Comparison of ENCODE assay signal across 8 cellular contexts in genomic region chr14:101963611-101964296, GRCh38. TPM values are rescaled to one million over a fixed set of nuclear protein-coding genes. Genes with fewer than 3 reads are reported as not detected.
A peak's percentile ranks its signal among the peaks of the same experiment; 100 is the strongest.
DNase-seq lines count a peak whose midpoint lies in the region; ATAC-seq and TF ChIP-seq lines count a peak whose summit lies in the region.

No MANE protein-coding gene starts in this region.

- H3K27ac ChIP-seq in BLaER1 (0 out of 2 replicates have a peak overlapping the region, but pooled peaks have one; percentile 99), KMS-11 (no peak overlapping the region), cingulate gyrus (ENCODE audit: low read depth, low read length) (peak overlapping the region; percentile 93), neural progenitor cell (no peak overlapping the region)

- H3K79me2 ChIP-seq in KMS-11 (ENCODE audit: insufficient read depth, low read depth), result peaks cover 43% of the 10 kb centered on the region
- H3K79me2 ChIP-seq in neural progenitor cell (ENCODE audit: low read depth), result peaks cover 43% of the 10 kb centered on the region

- H3K4me2 ChIP-seq in BLaER1, result peak overlapping the region; percentile 82
- H3K4me2 ChIP-seq in KMS-11, result peak overlapping the region; percentile 10; the same call in 1 of the 2 replicates
- peak overlapping the region; percentile 78 for H3K4me2 ChIP-seq in neural progenitor cell

- H3K27me3 ChIP-seq in BLaER1, result no peaks in the 10 kb centered on the region
- no peaks in the 10 kb centered on the region for H3K27me3 ChIP-seq in KMS-11 (ENCODE audit: insufficient read depth, low read depth)
- peaks cover 30% of the 10 kb centered on the region for H3K27me3 ChIP-seq in neural progenitor cell

- H3K36me3 Mint-ChIP-seq in neural progenitor cell, result peaks cover 3% of the 10 kb centered on the region

- H3K9me3 Mint-ChIP-seq in neural progenitor cell, result no peaks in the 10 kb centered on the region

- peaks cover 9% of the 10 kb centered on the region for H3F3A ChIP-seq in neural progenitor cell (ENCODE audit: low read depth)

- H2AFZ ChIP-seq in KMS-11 (ENCODE audit: low read depth) (peak overlapping the region; percentile 45), neural progenitor cell (replicated peaks) (peak overlapping the region; percentile 84)

- no peaks in the 10 kb centered on the region for H3K9me3 ChIP-seq in BLaER1
- H3K9me3 ChIP-seq in neural progenitor cell (ENCODE audit: low read depth), result no peaks in the 10 kb centered on the region

- no peaks in the 10 kb centered on the region for H3K27me3 Mint-ChIP-seq in neural progenitor cell (ENCODE audit: insufficient read depth, low read depth)

- peak overlapping the region; percentile 86 for H3K4me3 Mint-ChIP-seq in neural progenitor cell

- H3K4me1 ChIP-seq in BLaER1 (peaks cover 60% of the 10 kb centered on the region), KMS-11 (ENCODE audit: low read depth, poor library complexity, severe bottlenecking) (peaks cover 52% of the 10 kb centered on the region), neural progenitor cell (peaks cover 16% of the 10 kb centered on the region)

- no peak overlapping the region for H3K9ac ChIP-seq in BLaER1
- no peak overlapping the region for H3K9ac ChIP-seq in KMS-11
- H3K9ac ChIP-seq in neural progenitor cell, result no peak overlapping the region

- no peak for DNase-seq in neural progenitor cell (ENCODE audit: low spot score)
- no peak for DNase-seq in AML-193 (lab: John Stamatoyannopoulos, UW)
- no peak for DNase-seq in GM20000 (ENCODE audit: low spot score)
- no peak for DNase-seq in Kasumi-1 (lab: John Stamatoyannopoulos, UW)

- H3K4me3 ChIP-seq in BLaER1 (peak overlapping the region; percentile 100), KMS-11 (IDR thresholded peaks at IDR 0.05; ENCODE audit: insufficient read depth, low read depth, low read length) (no peak overlapping the region), neural progenitor cell (peak overlapping the region; percentile 85)

- H3K36me3 ChIP-seq in BLaER1 (peaks cover 7% of the 10 kb centered on the region), KMS-11 (ENCODE audit: insufficient read depth) (no peaks in the 10 kb centered on the region), neural progenitor cell (peaks cover 3% of the 10 kb centered on the region)

- TF ChIP-seq CTCF in KMS-11 (conservative IDR thresholded peaks at IDR 0.05; ENCODE audit: low read depth, low read length) (no peak), neural progenitor cell (IDR thresholded peaks at IDR 0.05) (no peak), GM20000 (IDR thresholded peaks at IDR 0.05; ENCODE audit: extremely low read depth, missing control alignments) (no peak)

- no peak for ATAC-seq in HG02798 (IDR thresholded peaks at IDR 0.05; ENCODE audit: poor library complexity, unreplicated experiment)

- no peak overlapping the region for H3K27ac Mint-ChIP-seq in neural progenitor cell

- H4K20me1 ChIP-seq in BLaER1, result peaks cover 43% of the 10 kb centered on the region
- H4K20me1 ChIP-seq in KMS-11 (ENCODE audit: insufficient read depth), result peaks cover 6% of the 10 kb centered on the region; the same call in 1 of the 2 replicates
- H4K20me1 ChIP-seq in neural progenitor cell (ENCODE audit: low read depth), result peaks cover 35% of the 10 kb centered on the region

- peaks cover 24% of the 10 kb centered on the region for H3K4me1 Mint-ChIP-seq in neural progenitor cell

RNA-seq across cellular contexts. Expression of gene DYNC1H1, which starts 0.6 kb away (rescaled TPM):
- 237 and 309 TPM in 2 replicates for total RNA-seq in neural progenitor cell (ENCODE audit: low replicate concordance)

Comparison
In these comparisons a context has a peak if more than half of its experiments do, and no peak if none do; other contexts are left out.
1. H3K27ac ChIP-seq: peak in BLaER1 (single experiment) and cingulate gyrus (single experiment); none in KMS-11 (single experiment) and neural progenitor cell (single experiment).
2. H3K4me2 ChIP-seq: peak in every context shown above with its lines; median percentile 82 in BLaER1; 78 in neural progenitor cell; 10 in KMS-11.